Comparison of ENCODE assay signal across 19 cellular contexts in genomic region chr4:27881705-27882104, GRCh38.
DNase-seq lines count a peak whose midpoint lies in the region; ATAC-seq, FAIRE-seq and TF ChIP-seq lines count a peak whose summit lies in the region.
"Had no signal": no experiment of that assay in that cellular context is flagged by ENCODE, and none has a peak within 500 bp of the region (broad histone marks: within the 10 kb centered on the region; RNA-seq: fewer than 3 reads in every experiment).

No MANE protein-coding gene starts in this region.

- no TSS peak for BruUV-seq in GM12878 (replicated peaks; lab: Mats Ljungman, UMichigan)

- intact Hi-C loops in GM12878 (cut with micrococcal nuclease; ENCODE audit: unreplicated experiment), result no loop called here

- no peak for TF ChIP-seq CTCF in GM12878 (IDR thresholded peaks at IDR 0.05 in 2 of 3, conservative IDR thresholded peaks at IDR 0.05 in 1 of 3; ENCODE audit: control insufficient read depth in 2 of 3, extremely low read depth in 1 of 3, insufficient read depth in 1 of 3, low read depth in 3 of 3, low read length in 3 of 3)

- H3K4me3 ChIP-seq in GM12878, result no peak overlapping the region
- H3K4me3 ChIP-seq: BLaER1, SJCRH30 had no signal

- no peak for FAIRE-seq in GM12878 (lab: Jason Lieb, UNC)

- H3K27me3 ChIP-seq in GM12878 (replicated peaks in 1 of 2; ENCODE audit: control insufficient read depth in 2 of 2, insufficient read depth in 2 of 2, low read length in 1 of 2), result no peaks in the 10 kb centered on the region
- H3K27me3 ChIP-seq: BLaER1, SJCRH30 had no signal

- no peak for TF ChIP-seq RAD21 in GM12878 (IDR thresholded peaks at IDR 0.05; ENCODE audit: insufficient read depth, low read depth, low read length)

- POLR2A ChIA-PET in GM12878 (lab: Charles Lee), result no interaction called here

- in situ Hi-C loops in GM12878 (cut with MboI), result no loop called here

- SMC1A ChIA-PET in GM12878 (lab: Charles Lee; ENCODE audit: uncharacterized antibody, unreplicated experiment), result no interaction called here

- H3K36me3 ChIP-seq in GM12878 (ENCODE audit: control insufficient read depth in 2 of 2, insufficient read depth in 2 of 2, low read length in 1 of 2), result no peaks in the 10 kb centered on the region
- H3K36me3 ChIP-seq: BLaER1, SJCRH30 had no signal

- CTCF ChIA-PET in GM12878 (lab: Yijun Ruan, JAX), result no interaction called here

- H3K9me3 ChIP-seq in GM12878 (replicated peaks; ENCODE audit: control insufficient read depth, insufficient read depth, low read length), result no peaks in the 10 kb centered on the region
- H3K9me3 ChIP-seq: BLaER1, SJCRH30 had no signal

- no peaks in the 10 kb centered on the region for H3K4me1 ChIP-seq in GM12878 (ENCODE audit: control insufficient read depth, insufficient read depth, low read length)
- H3K4me1 ChIP-seq: BLaER1, SJCRH30 had no signal

- H3K27ac ChIP-seq in GM12878 (ENCODE audit: control insufficient read depth, insufficient read depth), result no peak overlapping the region
- H3K27ac ChIP-seq: BLaER1, RWPE1, SJCRH30 had no signal

- no peak overlapping the region for H2AFZ ChIP-seq in GM12878 (ENCODE audit: control insufficient read depth, low read depth, low read length)

- no peaks in the 10 kb centered on the region for H3K79me2 ChIP-seq in GM12878 (ENCODE audit: control insufficient read depth, insufficient read depth, low read length)

- DNase-seq in GM12878 (ENCODE audit: low read depth, low spot score), result no peak
- no peak for DNase-seq in stimulated activated CD4-positive, alpha-beta T cell treated with anti-CD3 and anti-CD28 coated beads, Interleukin-2, amount 100 ng/mL, for 24 hours
- DNase-seq in NCI-H187 treated with DMSO at 0.1 percent for 48 hours (lab: John Stamatoyannopoulos, UW), result no peak
- DNase-seq in mucosa of gallbladder (ENCODE audit: low spot score), result no peak
- DNase-seq: CD8-positive, alpha-beta memory T cell; GF-D8; H9; NCI-H1436; NCI-H226; NCI-H69; NK-92 treated with Interleukin-12 subunit alpha and Interleukin-12 subunit beta, amount 100 ng/mL, for 24 hours; SJCRH30; SW 1271 had no signal

- H3K4me2 ChIP-seq in GM12878 (ENCODE audit: control insufficient read depth, insufficient read depth), result no peak overlapping the region
- H3K4me2 ChIP-seq: BLaER1 had no signal

- ATAC-seq in GM19467 (IDR thresholded peaks at IDR 0.05; ENCODE audit: unreplicated experiment) (peak; percentile 70), HG02938 (IDR thresholded peaks at IDR 0.05; ENCODE audit: unreplicated experiment) (peak; percentile 79), HG03175 (IDR thresholded peaks at IDR 0.05; ENCODE audit: unreplicated experiment) (peak; percentile 48), GM12878 (peak; percentile 64), HG03039 (IDR thresholded peaks at IDR 0.05; ENCODE audit: unreplicated experiment) (no peak)

- RAD21 ChIA-PET in GM12878 (lab: Charles Lee; ENCODE audit: unreplicated experiment), result no interaction called here

- TF ChIP-seq EP300 in GM12878 (IDR thresholded peaks at IDR 0.05; ENCODE audit: borderline replicate concordance in 1 of 2, control insufficient read depth in 1 of 2, low read depth in 2 of 2, low read length in 2 of 2), result no peak

- no peak overlapping the region for H3K9ac ChIP-seq in GM12878 (ENCODE audit: control insufficient read depth, insufficient read depth, low read length)
- H3K9ac ChIP-seq: BLaER1 had no signal

- TF ChIP-seq POLR2A in GM12878 (IDR thresholded peaks at IDR 0.05; ENCODE audit: low read depth, low read length), result no peak

- no peaks in the 10 kb centered on the region for H4K20me1 ChIP-seq in GM12878 (ENCODE audit: control insufficient read depth, insufficient read depth)
- H4K20me1 ChIP-seq: BLaER1 had no signal

TF ChIP-seq in GM12878, 131 proteins besides CTCF, POLR2A, EP300 and RAD21:
- TF ChIP-seq GATAD2B (conservative IDR thresholded peaks at IDR 0.05; ENCODE audit: low read depth), result no peak
- no peak for TF ChIP-seq ASH2L (IDR thresholded peaks at IDR 0.05; ENCODE audit: borderline replicate concordance, low read depth)
- TF ChIP-seq JUNB (IDR thresholded peaks at IDR 0.05), result no peak
- TF ChIP-seq NR2C2 (IDR thresholded peaks at IDR 0.05; ENCODE audit: borderline replicate concordance, control insufficient read depth, insufficient read length, low read depth), result no peak
- TF ChIP-seq SMARCA5 (IDR thresholded peaks at IDR 0.05), result no peak
- no peak for TF ChIP-seq MAX (IDR thresholded peaks at IDR 0.05; ENCODE audit: low read depth, low read length)
- TF ChIP-seq GABPA (IDR thresholded peaks at IDR 0.05; ENCODE audit: low read depth), result no peak
- TF ChIP-seq MTA2 (IDR thresholded peaks at IDR 0.05; ENCODE audit: low read depth), result no peak
- no peak for TF ChIP-seq TCF7 (IDR thresholded peaks at IDR 0.05; ENCODE audit: borderline replicate concordance)
- TF ChIP-seq JUND (IDR thresholded peaks at IDR 0.05; ENCODE audit: low read depth, low read length), result no peak
- TF ChIP-seq TAF1 (IDR thresholded peaks at IDR 0.05; ENCODE audit: borderline replicate concordance, low read depth, low read length), result no peak
- no peak for TF ChIP-seq PBX3 (IDR thresholded peaks at IDR 0.05; ENCODE audit: insufficient replicate concordance, low read depth, low read length)
- TF ChIP-seq RAD51 (IDR thresholded peaks at IDR 0.05), result no peak
